ENCODE assay signal across 26 cellular contexts in genomic region chr11:16363709-16364108, GRCh38. TPM values are rescaled to one million over a fixed set of nuclear protein-coding genes. Genes with fewer than 3 reads are reported as not detected.
DNase-seq lines count a peak whose midpoint lies in the region; ATAC-seq and TF ChIP-seq lines count a peak whose summit lies in the region.
"Had no signal": no experiment of that assay in that cellular context is flagged by ENCODE, and none has a peak within 500 bp of the region (broad histone marks: within the 10 kb centered on the region; RNA-seq: fewer than 3 reads in every experiment).

No MANE protein-coding gene starts in this region.

- no peak overlapping the region for H3K23ac ChIP-seq in mesendoderm (ENCODE audit: low read length)

- H3K27me3 Mint-ChIP-seq in stimulated activated naive CD8-positive, alpha-beta T cell treated with anti-CD3 and anti-CD28 coated beads, Interleukin-15, amount 100 ng/mL, for 72 hours: no peaks in the 10 kb centered on the region
- H3K27me3 Mint-ChIP-seq: CD4-positive, alpha-beta memory T cell; CD4-positive, CD25-positive, alpha-beta regulatory T cell; CD8-positive, alpha-beta memory T cell had no signal

- H4K5ac ChIP-seq in mesendoderm (ENCODE audit: low read length): no peak overlapping the region

- H3K56ac ChIP-seq in mesendoderm (ENCODE audit: low read length): no peak overlapping the region

- no peak for TF ChIP-seq POLR2A in erythroblast (IDR thresholded peaks at IDR 0.05; ENCODE audit: low read length)

- H3K4me3 ChIP-seq in SK-N-MC (no peak overlapping the region), mesendoderm (ENCODE audit: low read length) (no peak overlapping the region)
- H3K4me3 ChIP-seq: BLaER1, GM12878 had no signal

- H2BK15ac ChIP-seq in mesendoderm (replicated peaks; ENCODE audit: low read depth): no peak overlapping the region

- ATAC-seq in GM21723 (IDR thresholded peaks at IDR 0.05; ENCODE audit: unreplicated experiment) (no peak), GM18517 (IDR thresholded peaks at IDR 0.05; ENCODE audit: unreplicated experiment) (no peak)
- ATAC-seq in stimulated activated naive CD8-positive, alpha-beta T cell treated with anti-CD3 and anti-CD28 coated beads, Interleukin-15, amount 100 ng/mL, for 72 hours: no peak
- ATAC-seq: GM12878 had no signal

- H3K4me3 Mint-ChIP-seq in stimulated activated naive CD8-positive, alpha-beta T cell treated with anti-CD3 and anti-CD28 coated beads, Interleukin-15, amount 100 ng/mL, for 72 hours: no peak overlapping the region
- H3K4me3 Mint-ChIP-seq: CD14-positive monocyte; CD4-positive, alpha-beta memory T cell; CD4-positive, CD25-positive, alpha-beta regulatory T cell; CD8-positive, alpha-beta memory T cell had no signal

- H3K9ac ChIP-seq in SK-N-MC (ENCODE audit: insufficient read length): no peak overlapping the region
- no peak overlapping the region for H3K9ac ChIP-seq in mesendoderm (ENCODE audit: low read length)
- H3K9ac ChIP-seq: BLaER1 had no signal

- no peak overlapping the region for H3K18ac ChIP-seq in mesendoderm (ENCODE audit: low read length)

- H3K4me1 ChIP-seq in mesendoderm (ENCODE audit: control insufficient read depth, low read depth, low read length): no peaks in the 10 kb centered on the region
- H3K4me1 ChIP-seq: BE2C, BLaER1 had no signal

- no peak overlapping the region for H3K4ac ChIP-seq in mesendoderm (ENCODE audit: low read depth, low read length)

- H3K36me3 ChIP-seq in SK-N-MC (ENCODE audit: insufficient read depth, low read length) (0 out of 2 replicates have a peak, but pooled peaks cover 3% of the 10 kb centered on the region), mesendoderm (ENCODE audit: control insufficient read depth, insufficient read depth, low read length) (no peaks in the 10 kb centered on the region)
- H3K36me3 ChIP-seq: BE2C, BLaER1 had no signal

- H3K79me2 ChIP-seq in mesendoderm (ENCODE audit: control insufficient read depth, insufficient read depth, low read length): no peaks in the 10 kb centered on the region

- no peak overlapping the region for H2AK5ac ChIP-seq in mesendoderm (ENCODE audit: low read length)

- H3K27ac ChIP-seq in SK-N-MC (peak overlapping the region; percentile 10; the same call in 1 of the 2 replicates), mesendoderm (ENCODE audit: low read depth, low read length) (no peak overlapping the region)
- H3K27ac ChIP-seq: BLaER1 had no signal

- no peak overlapping the region for H2BK120ac ChIP-seq in mesendoderm (ENCODE audit: low read depth, low read length)

- DNase-seq in OCI-M1 (lab: John Stamatoyannopoulos, UW): peak; percentile 36
- no peak for DNase-seq in SK-N-MC (ENCODE audit: low read depth, low spot score)
- DNase-seq in erythroblast (lab: John Stamatoyannopoulos, UW): peak; percentile 46 to 58
- peak; percentile 7 for DNase-seq in mesendoderm
- DNase-seq in NCI-H774 (lab: John Stamatoyannopoulos, UW): no peak
- DNase-seq in stimulated activated naive CD8-positive, alpha-beta T cell treated with anti-CD3 and anti-CD28 coated beads, Interleukin-15, amount 100 ng/mL, for 72 hours: no peak
- DNase-seq: 8988T; ACHN; BE2C; C1 segment of cervical spinal cord; CD4-positive, alpha-beta memory T cell; CD4-positive, CD25-positive, alpha-beta regulatory T cell; CD8-positive, alpha-beta memory T cell; COR-L47; DMS 273 treated with DMSO at 0.1 percent for 48 hours; DMS153; DMS53; DMS79; DND-41; EL; GDM1 had no signal

- H3K9me3 ChIP-seq in SK-N-MC (ENCODE audit: low read depth, low read length): no peaks in the 10 kb centered on the region
- H3K9me3 ChIP-seq: BE2C, BLaER1 had no signal

- no peak overlapping the region for H4K8ac ChIP-seq in mesendoderm (ENCODE audit: low read depth, low read length)

- no peaks in the 10 kb centered on the region for H3K27me3 ChIP-seq in mesendoderm (ENCODE audit: insufficient read depth, low read length, poor library complexity)
- H3K27me3 ChIP-seq: BE2C, BLaER1 had no signal

- H3K4me1 Mint-ChIP-seq in stimulated activated naive CD8-positive, alpha-beta T cell treated with anti-CD3 and anti-CD28 coated beads, Interleukin-15, amount 100 ng/mL, for 72 hours: no peaks in the 10 kb centered on the region
- H3K4me1 Mint-ChIP-seq: CD14-positive monocyte; CD4-positive, alpha-beta memory T cell; CD4-positive, CD25-positive, alpha-beta regulatory T cell; CD8-positive, alpha-beta memory T cell had no signal

- H3K9me3 Mint-ChIP-seq in stimulated activated naive CD8-positive, alpha-beta T cell treated with anti-CD3 and anti-CD28 coated beads, Interleukin-15, amount 100 ng/mL, for 72 hours: no peaks in the 10 kb centered on the region
- H3K9me3 Mint-ChIP-seq: CD14-positive monocyte had no signal

- no peak overlapping the region for H2BK5ac ChIP-seq in mesendoderm (ENCODE audit: low read length)

- H3K79me1 ChIP-seq in mesendoderm (ENCODE audit: low read length): no peaks in the 10 kb centered on the region

- H3K27ac Mint-ChIP-seq in stimulated activated naive CD8-positive, alpha-beta T cell treated with anti-CD3 and anti-CD28 coated beads, Interleukin-15, amount 100 ng/mL, for 72 hours: no peak overlapping the region
- H3K27ac Mint-ChIP-seq: CD14-positive monocyte; CD4-positive, alpha-beta memory T cell; CD4-positive, CD25-positive, alpha-beta regulatory T cell; CD8-positive, alpha-beta memory T cell had no signal

- WGBS in mesendoderm (ENCODE audit: extremely low coverage, insufficient coverage, low lambda C conversion rate): no CpG with 5 or more reads among the region's 3 CpGs

- H3K4me2 ChIP-seq in mesendoderm (ENCODE audit: low read length): no peak overlapping the region
- H3K4me2 ChIP-seq: BLaER1 had no signal

RNA-seq across cellular contexts. Expression of gene SOX6, which starts 7.4 kb away (rescaled TPM):
- polyA plus RNA-seq in mesendoderm (2013, experiment 1 of 2): 0.13 TPM
- polyA plus RNA-seq in mesendoderm (2013, experiment 2 of 2): 0.13 TPM
- polyA plus RNA-seq: CD14-positive monocyte; CD4-positive, alpha-beta memory T cell; CD4-positive, CD25-positive, alpha-beta regulatory T cell; CD8-positive, alpha-beta memory T cell had no signal

Comparison
In these comparisons a context has a peak if more than half of its experiments do, and no peak if none do; other contexts are left out.
1. DNase-seq: peak in OCI-M1 (single experiment), erythroblast (2 of 2) and mesendoderm (single experiment); none in SK-N-MC (single experiment), NCI-H774 (single experiment) and stimulated activated naive CD8-positive, alpha-beta T cell treated with anti-CD3 and anti-CD28 coated beads, Interleukin-15, amount 100 ng/mL, for 72 hours (0 of 2).